ENCODE assay signal across 23 cellular contexts in genomic region chr3:396293-396692, GRCh38.
DNase-seq lines count a peak whose midpoint lies in the region; TF ChIP-seq lines count a peak whose summit lies in the region.
"Had no signal": no experiment of that assay in that cellular context is flagged by ENCODE, and none has a peak within 500 bp of the region (broad histone marks: within the 10 kb centered on the region; RNA-seq: fewer than 3 reads in every experiment).

No MANE protein-coding gene starts in this region.

- no peak for TF ChIP-seq POLR2A in NB4 (IDR thresholded peaks at IDR 0.05; ENCODE audit: extremely low read depth, insufficient read length)

- BruUV-seq in MCF 10A (replicated peaks; lab: Mats Ljungman, UMichigan) (no TSS peak), mammary epithelial cell (replicated peaks; lab: Mats Ljungman, UMichigan) (no TSS peak)

- H4K20me1 ChIP-seq in mammary epithelial cell (ENCODE audit: insufficient read depth, low read length), result no peaks in the 10 kb centered on the region

- no peaks in the 10 kb centered on the region for H3K4me1 Mint-ChIP-seq in MCF 10A (ENCODE audit: insufficient read depth, unreplicated experiment)
- H3K4me1 Mint-ChIP-seq in activated CD4-positive, alpha-beta memory T cell treated with anti-CD3 and anti-CD28 coated beads, Interleukin-2, amount 10 ng/mL, durations not matched to agents 7 days and 5 days, result no peaks in the 10 kb centered on the region
- H3K4me1 Mint-ChIP-seq: CD4-positive, alpha-beta memory T cell; GM23338; IgD-negative memory B cell had no signal

- no peaks in the 10 kb centered on the region for H3K4me1 ChIP-seq in mammary epithelial cell (ENCODE audit: insufficient read depth, low read length)
- H3K4me1 ChIP-seq: HAP-1 had no signal

- no peak for TF ChIP-seq CTCF in MCF 10A (IDR thresholded peaks at IDR 0.05; ENCODE audit: unreplicated experiment)
- TF ChIP-seq CTCF in mammary epithelial cell (conservative IDR thresholded peaks at IDR 0.05 in 1 of 2, IDR thresholded peaks at IDR 0.05 in 1 of 2; ENCODE audit: extremely low read depth in 1 of 2, insufficient read depth in 1 of 2, low read depth in 1 of 2, low read length in 2 of 2), result no peak
- TF ChIP-seq CTCF in NB4 (IDR thresholded peaks at IDR 0.05; ENCODE audit: low read depth, low read length), result no peak

- no peak overlapping the region for H2AFZ ChIP-seq in mammary epithelial cell (ENCODE audit: low read depth, low read length)
- H2AFZ ChIP-seq: GM23338 had no signal

- H3K4me2 ChIP-seq in mammary epithelial cell (ENCODE audit: insufficient read depth, low read depth, low read length), result no peak overlapping the region
- H3K4me2 ChIP-seq: GM23338 had no signal

- H3K9ac ChIP-seq in mammary epithelial cell (ENCODE audit: insufficient read depth, low read length), result no peak overlapping the region

- no peaks in the 10 kb centered on the region for H3K36me3 Mint-ChIP-seq in MCF 10A (ENCODE audit: insufficient read depth, unreplicated experiment)
- no peaks in the 10 kb centered on the region for H3K36me3 Mint-ChIP-seq in activated CD4-positive, alpha-beta memory T cell treated with anti-CD3 and anti-CD28 coated beads, Interleukin-2, amount 10 ng/mL, durations not matched to agents 7 days and 5 days (ENCODE audit: low read depth)
- H3K36me3 Mint-ChIP-seq: CD4-positive, alpha-beta memory T cell had no signal

- no peak overlapping the region for H3K27ac Mint-ChIP-seq in MCF 10A (ENCODE audit: low read depth, unreplicated experiment)
- no peak overlapping the region for H3K27ac Mint-ChIP-seq in activated CD4-positive, alpha-beta memory T cell treated with anti-CD3 and anti-CD28 coated beads, Interleukin-2, amount 10 ng/mL, durations not matched to agents 7 days and 5 days
- H3K27ac Mint-ChIP-seq: CD4-positive, alpha-beta memory T cell; GM23338; HFFc6 had no signal

- DNase-seq in MCF 10A (ENCODE audit: unreplicated experiment), result peak; percentile 16
- DNase-seq in mammary epithelial cell, result no peak
- peak; percentile 2 for DNase-seq in NB4 (ENCODE audit: low read depth)
- peak; percentile 46 for DNase-seq in fibroblast of gingiva (ENCODE audit: low read depth)
- DNase-seq in glomerular visceral epithelial cell (ENCODE audit: extremely low spot score), result no peak
- no peak for DNase-seq in NCI-H2029 (lab: John Stamatoyannopoulos, UW)
- no peak for DNase-seq in activated CD4-positive, alpha-beta memory T cell treated with anti-CD3 and anti-CD28 coated beads, Interleukin-2, amount 10 ng/mL, durations not matched to agents 7 days and 5 days
- DNase-seq: C1 segment of cervical spinal cord; CD4-positive, alpha-beta memory T cell; COR-L47; DMS53; HFFc6; NCI-H1048; NCI-H1417; NCI-H1694; NCI-H2081; NCI-H2227 treated with DMSO at 0.1 percent for 48 hours; NCI-H526 treated with DMSO at 0.1 percent for 48 hours; SIG-M5 had no signal

- in situ Hi-C loops in mammary epithelial cell (cut with MboI; ENCODE audit: low sequenced_read_pairs in 2 of 2), result no loop called here

- H3K27me3 Mint-ChIP-seq in MCF 10A (ENCODE audit: insufficient read depth, unreplicated experiment), result no peaks in the 10 kb centered on the region
- H3K27me3 Mint-ChIP-seq in activated CD4-positive, alpha-beta memory T cell treated with anti-CD3 and anti-CD28 coated beads, Interleukin-2, amount 10 ng/mL, durations not matched to agents 7 days and 5 days, result no peaks in the 10 kb centered on the region
- H3K27me3 Mint-ChIP-seq: IgD-negative memory B cell had no signal

- H3K9me3 Mint-ChIP-seq in MCF 10A (ENCODE audit: unreplicated experiment), result no peaks in the 10 kb centered on the region
- H3K9me3 Mint-ChIP-seq in activated CD4-positive, alpha-beta memory T cell treated with anti-CD3 and anti-CD28 coated beads, Interleukin-2, amount 10 ng/mL, durations not matched to agents 7 days and 5 days, result peaks cover 4% of the 10 kb centered on the region
- H3K9me3 Mint-ChIP-seq: IgD-negative memory B cell had no signal

- dilution Hi-C loops in mammary epithelial cell (cut with HindIII; ENCODE audit: low sequenced_read_pairs), result no loop called here

- no peaks in the 10 kb centered on the region for H3K27me3 ChIP-seq in mammary epithelial cell (ENCODE audit: insufficient read depth, low read length)

- H3K79me2 ChIP-seq in mammary epithelial cell (ENCODE audit: insufficient read depth, low read length), result no peaks in the 10 kb centered on the region

- CTCF ChIA-PET in MCF 10A (lab: Yijun Ruan, JAX), result no interaction called here
- CTCF ChIA-PET in mammary epithelial cell (lab: Charles Lee; ENCODE audit: low non-redundant PET), result no interaction called here
- CTCF ChIA-PET in activated CD4-positive, alpha-beta memory T cell treated with anti-CD3 and anti-CD28 coated beads, Interleukin-2, amount 10 ng/mL, durations not matched to agents 7 days and 5 days (lab: Charles Lee), result no interaction called here

- no peak overlapping the region for H3K27ac ChIP-seq in mammary epithelial cell (ENCODE audit: insufficient read depth, low read depth, low read length)
- H3K27ac ChIP-seq: SK-N-MC had no signal

- H3K36me3 ChIP-seq in mammary epithelial cell (ENCODE audit: insufficient read depth, low read length), result no peaks in the 10 kb centered on the region
- H3K36me3 ChIP-seq: HAP-1 had no signal

- POLR2A ChIA-PET in MCF 10A (lab: Yijun Ruan, JAX), result no interaction called here
- POLR2A ChIA-PET in activated CD4-positive, alpha-beta memory T cell treated with anti-CD3 and anti-CD28 coated beads, Interleukin-2, amount 10 ng/mL, durations not matched to agents 7 days and 5 days (lab: Charles Lee), result no interaction called here

- H3K4me3 ChIP-seq in mammary epithelial cell (replicated peaks in 1 of 3; ENCODE audit: insufficient read depth in 1 of 3, low read depth in 2 of 3, low read length in 3 of 3), result no peak overlapping the region
- no peak overlapping the region for H3K4me3 ChIP-seq in NB4 (ENCODE audit: low read depth, low read length)
- H3K4me3 ChIP-seq: GM23338, HAP-1, SK-N-MC had no signal

- 81% methylated on average over 3 of the region's 3 CpGs for WGBS in mammary epithelial cell (ENCODE audit: low coverage, missing lambda C conversion rate)

- intact Hi-C loops in MCF 10A (cut with micrococcal nuclease) (no loop called here), mammary epithelial cell (cut with micrococcal nuclease) (no loop called here)

- H3K9me3 ChIP-seq in mammary epithelial cell (replicated peaks; ENCODE audit: insufficient read depth, low read length), result no peaks in the 10 kb centered on the region
- H3K9me3 ChIP-seq: HAP-1 had no signal

- H3K4me3 Mint-ChIP-seq in MCF 10A (ENCODE audit: unreplicated experiment), result no peak overlapping the region
- no peak overlapping the region for H3K4me3 Mint-ChIP-seq in activated CD4-positive, alpha-beta memory T cell treated with anti-CD3 and anti-CD28 coated beads, Interleukin-2, amount 10 ng/mL, durations not matched to agents 7 days and 5 days
- H3K4me3 Mint-ChIP-seq: CD4-positive, alpha-beta memory T cell; GM23338; HFFc6; IgD-negative memory B cell had no signal

Comparison
In these comparisons a context has a peak if more than half of its experiments do, and no peak if none do; other contexts are left out.
1. DNase-seq: peak in MCF 10A (single experiment), NB4 (single experiment) and fibroblast of gingiva (single experiment); none in mammary epithelial cell (single experiment), glomerular visceral epithelial cell (single experiment), NCI-H2029 (single experiment) and activated CD4-positive, alpha-beta memory T cell treated with anti-CD3 and anti-CD28 coated beads, Interleukin-2, amount 10 ng/mL, durations not matched to agents 7 days and 5 days (single experiment).